Comparison of ENCODE assay signal across 14 cellular contexts in genomic region chr1:178653091-178653490, GRCh38.
DNase-seq lines count a peak whose midpoint lies in the region; TF ChIP-seq lines count a peak whose summit lies in the region.
"Had no signal": no experiment of that assay in that cellular context is flagged by ENCODE, and none has a peak within 500 bp of the region (broad histone marks: within the 10 kb centered on the region; RNA-seq: fewer than 3 reads in every experiment).

No MANE protein-coding gene starts in this region.

- intact Hi-C loops in ascending aorta (cut with DNase I) = no loop called here

- no peaks in the 10 kb centered on the region for H3K27me3 ChIP-seq in OCI-LY1 (ENCODE audit: insufficient read depth, low read length)
- no peaks in the 10 kb centered on the region for H3K27me3 ChIP-seq in ascending aorta
- H3K27me3 ChIP-seq: left lung had no signal

- H3K36me3 ChIP-seq in OCI-LY1 (ENCODE audit: insufficient read depth, low read length) (no peaks in the 10 kb centered on the region), ascending aorta (no peaks in the 10 kb centered on the region)
- H3K36me3 ChIP-seq: BE2C, left lung had no signal

- H3K9me3 ChIP-seq in OCI-LY1 (ENCODE audit: low read length) (no peaks in the 10 kb centered on the region), ascending aorta (no peaks in the 10 kb centered on the region)
- H3K9me3 ChIP-seq: BE2C, left lung had no signal

- H3F3A ChIP-seq in OCI-LY1 (ENCODE audit: insufficient read depth, low read length) = no peaks in the 10 kb centered on the region

- H3K9ac ChIP-seq in OCI-LY1 (ENCODE audit: low read length) = no peak overlapping the region

- H3K4me1 ChIP-seq in OCI-LY1 (ENCODE audit: insufficient read depth, low read length, severe bottlenecking) = peaks cover 54% of the 10 kb centered on the region
- no peaks in the 10 kb centered on the region for H3K4me1 ChIP-seq in ascending aorta
- H3K4me1 ChIP-seq: BE2C, left lung had no signal

- no peaks in the 10 kb centered on the region for H3K9me2 ChIP-seq in OCI-LY1 (ENCODE audit: low read depth, low read length)

- H3K4me2 ChIP-seq in OCI-LY1 (ENCODE audit: low read length) = no peak overlapping the region

- H2AFZ ChIP-seq in OCI-LY1 (ENCODE audit: low read length) = no peak overlapping the region

- DNase-seq in EH (ENCODE audit: low read depth) (peak; percentile 53), epithelial cell of proximal tubule (ENCODE audit: low read depth) (peak; percentile 22), renal cortical epithelial cell (ENCODE audit: low read depth) (peak; percentile 62), ascending aorta (ENCODE audit: low spot score in 2 of 2) (no peak), NCI-H2081 (lab: John Stamatoyannopoulos, UW) (no peak), SW480 (ENCODE audit: low spot score) (no peak), SHP77 (lab: John Stamatoyannopoulos, UW) (no peak)
- DNase-seq: activated B cell treated with CpG ODN at 0.5 μM for 24 hours; BE2C; left lung; MM.1S; NCI-H187 treated with DMSO at 0.1 percent for 48 hours; stimulated activated naive CD8-positive, alpha-beta T cell treated with anti-CD3 and anti-CD28 coated beads, Interleukin-15, amount 100 ng/mL, for 72 hours had no signal

- H3K79me2 ChIP-seq in OCI-LY1 (ENCODE audit: insufficient read depth, low read length) = no peaks in the 10 kb centered on the region

- TF ChIP-seq CTCF in OCI-LY1 (IDR thresholded peaks at IDR 0.05; ENCODE audit: low read length) = no peak
- TF ChIP-seq CTCF in epithelial cell of proximal tubule (conservative IDR thresholded peaks at IDR 0.05; ENCODE audit: low read depth, low read length) = no peak
- no peak for TF ChIP-seq CTCF in ascending aorta (IDR thresholded peaks at IDR 0.05)

- H4K20me1 ChIP-seq in OCI-LY1 (ENCODE audit: insufficient read depth, low read length) = no peaks in the 10 kb centered on the region

- H3K4me3 ChIP-seq in OCI-LY1 (ENCODE audit: low read depth, low read length, poor library complexity, severe bottlenecking) = no peak overlapping the region
- H3K4me3 ChIP-seq in epithelial cell of proximal tubule (ENCODE audit: low read depth, low read length) = no peak overlapping the region
- H3K4me3 ChIP-seq in ascending aorta = no peak overlapping the region
- H3K4me3 ChIP-seq: left lung had no signal

- H3K27ac ChIP-seq in OCI-LY1 (ENCODE audit: low read depth, low read length, poor library complexity, severe bottlenecking) (peak overlapping the region; percentile 16), ascending aorta (no peak overlapping the region)
- H3K27ac ChIP-seq: left lung had no signal

Comparison
In these comparisons a context has a peak if more than half of its experiments do, and no peak if none do; other contexts are left out.
1. DNase-seq: peak in EH (single experiment), epithelial cell of proximal tubule (single experiment) and renal cortical epithelial cell (single experiment); none in ascending aorta (0 of 2), NCI-H2081 (0 of 2), SW480 (single experiment) and SHP77 (0 of 2).